ENCODE assay signal across 8 cellular contexts in the genomic region with DNA sequence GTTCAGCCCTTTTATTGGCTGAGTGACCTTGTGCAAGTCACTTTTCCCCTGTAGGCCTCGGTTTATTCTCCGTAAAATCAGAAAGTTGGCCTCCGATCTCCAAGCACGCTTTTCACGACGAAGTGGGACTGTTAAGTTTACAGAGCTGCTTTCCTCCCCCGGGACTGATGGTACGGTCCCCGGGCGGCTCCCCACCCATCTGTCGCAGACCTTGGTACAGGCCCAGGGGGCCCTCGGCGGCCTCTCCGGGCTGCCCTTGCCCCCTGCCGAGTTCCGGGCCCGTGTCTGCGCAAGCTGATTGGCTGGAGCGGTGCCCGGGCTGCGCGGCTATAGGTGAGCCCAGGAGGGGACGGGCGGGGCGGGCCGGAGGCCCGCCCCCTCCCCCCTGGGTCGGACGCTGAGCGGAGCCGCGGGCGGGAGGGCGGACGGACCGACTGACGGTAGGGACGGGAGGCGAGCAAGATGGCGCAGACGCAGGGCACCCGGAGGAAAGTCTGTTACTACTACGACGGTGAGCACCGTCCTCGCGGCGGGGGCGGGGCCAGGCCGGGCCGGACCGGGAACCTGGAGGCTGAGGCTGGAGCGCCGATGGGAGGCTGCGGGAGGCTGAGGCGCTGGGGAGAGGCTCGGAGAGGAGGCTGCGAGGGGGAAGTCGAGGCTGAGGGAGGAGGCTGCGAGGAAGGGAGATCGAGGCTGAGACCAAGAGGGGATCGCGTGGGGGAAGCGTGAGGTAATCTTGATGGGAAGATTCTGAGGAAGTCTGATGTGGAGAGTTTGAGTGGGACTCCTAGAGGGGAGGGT. TPM values are rescaled to one million over a fixed set of nuclear protein-coding genes. Genes with fewer than 3 reads are reported as not detected.
DNase-seq lines count a peak whose midpoint lies in the region; TF ChIP-seq lines count a peak whose summit lies in the region.

HDAC1 (plus strand) TSS at position 376 of the 801 bp plus-strand sequence; CDS start at position 463, 87 bp downstream.

- no peak for TF ChIP-seq CTCF in GM20000 (IDR thresholded peaks at IDR 0.05; ENCODE audit: extremely low read depth, missing control alignments)

- DNase-seq in COLO668 (lab: John Stamatoyannopoulos, UW; ENCODE audit: unreplicated experiment) = peak; percentile 100
- peak; percentile 99 for DNase-seq in GM20000 (ENCODE audit: low spot score)
- DNase-seq in HT-29 (ENCODE audit: low spot score) = peak; percentile 97
- DNase-seq in NK-92 treated with Interleukin-12 subunit alpha and Interleukin-12 subunit beta, amount 100 ng/mL, for 24 hours (lab: John Stamatoyannopoulos, UW) = peak; percentile 96
- DNase-seq in activated CD8-positive, alpha-beta memory T cell treated with anti-CD3 and anti-CD28 coated beads for 24 hours = peak; percentile 98
- peak; percentile 94 for DNase-seq in effector CD8-positive, alpha-beta T cell (lab: John Stamatoyannopoulos, UW)
- DNase-seq in lung microvascular endothelial cell (ENCODE audit: low read depth in 2 of 2) = peak; percentile 95 to 98
- DNase-seq in stimulated activated CD4-positive, alpha-beta T cell treated with anti-CD3 and anti-CD28 coated beads, TNF-alpha, amount 100 ng/mL, for 4 hours (ENCODE audit: low read depth in 3 of 3) = peak; percentile 89 to 93 (median 93)

RNA-seq across cellular contexts. Expression of gene HDAC1, which starts in this region (rescaled TPM):
- 185 and 200 TPM in 2 replicates for total RNA-seq in HT-29 (2014; rRNA removed; shearing (Covaris generic))
- 113 and 114 TPM in 2 replicates for total RNA-seq in lung microvascular endothelial cell

Comparison
In these comparisons a context has a peak if more than half of its experiments do, and no peak if none do; other contexts are left out.
1. Peak in every context shown above with its lines: DNase-seq.